Comparison of ENCODE assay signal across 8 cellular contexts in the genomic region with DNA sequence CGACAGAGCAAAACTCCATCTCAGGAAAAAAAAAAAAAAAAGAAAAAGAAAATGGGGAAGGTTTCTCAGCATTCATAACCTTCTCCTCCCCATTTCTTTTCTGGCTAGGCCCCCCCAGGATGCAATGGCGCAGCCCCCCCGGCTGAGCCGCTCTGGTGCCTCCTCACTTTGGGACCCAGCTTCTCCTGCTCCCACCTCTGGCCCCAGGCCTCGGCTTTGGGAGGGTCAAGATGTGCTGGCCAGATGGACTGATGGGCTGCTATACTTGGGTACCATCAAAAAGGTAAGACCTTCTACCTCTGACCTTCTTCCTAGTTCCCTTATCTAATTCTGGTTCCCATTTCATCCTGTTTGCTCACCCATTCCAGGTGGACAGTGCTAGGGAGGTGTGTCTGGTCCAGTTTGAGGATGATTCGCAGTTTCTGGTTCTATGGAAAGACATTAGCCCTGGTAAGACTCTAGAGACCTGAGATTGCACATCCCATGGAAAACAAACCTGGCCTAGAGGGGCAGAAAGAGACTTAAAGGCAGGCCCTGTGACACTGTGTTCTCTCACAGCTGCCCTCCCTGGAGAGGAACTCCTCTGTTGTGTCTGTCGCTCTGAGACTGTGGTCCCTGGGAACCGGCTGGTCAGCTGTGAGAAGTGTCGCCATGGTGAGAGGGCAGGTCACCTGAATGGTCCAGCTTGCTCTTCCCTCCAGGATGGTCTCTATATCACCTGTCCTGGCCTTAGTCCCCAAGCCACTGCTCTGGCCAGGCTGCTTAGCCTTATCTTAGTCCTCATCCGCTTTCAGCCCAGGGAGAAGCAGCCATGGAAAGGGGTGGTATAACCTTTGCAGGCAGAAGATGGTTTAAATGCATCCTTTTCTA. TPM values are rescaled to one million over a fixed set of nuclear protein-coding genes. Genes with fewer than 3 reads are reported as not detected.
A peak's percentile ranks its signal among the peaks of the same experiment; 100 is the strongest.
DNase-seq lines count a peak whose midpoint lies in the region; ATAC-seq, FAIRE-seq and TF ChIP-seq lines count a peak whose summit lies in the region.
"Had no signal": no experiment of that assay in that cellular context is flagged by ENCODE, and none has a peak within 500 bp of the region (broad histone marks: within the 10 kb centered on the region; RNA-seq: fewer than 3 reads in every experiment).

No MANE protein-coding gene starts in this region.

- H3K4me1 ChIP-seq in H9 (ENCODE audit: insufficient read depth, low read length) (no peaks in the 10 kb centered on the region), osteoblast (ENCODE audit: insufficient read depth, low read length) (peaks cover 34% of the 10 kb centered on the region)

- H4K91ac ChIP-seq in H9 (ENCODE audit: insufficient read length, low read depth, low read length): no peak overlapping the region

- FAIRE-seq in frontal cortex (lab: Jason Lieb, UNC): no peak

- H3K4me3 ChIP-seq in osteoblast (ENCODE audit: insufficient read depth, low read length): no peak overlapping the region

- H3K27ac Mint-ChIP-seq in H9: peak overlapping the region in 1 of 3 experiments; percentile 49; a peak in 1 of 7 replicates
- H3K27ac Mint-ChIP-seq in activated naive CD8-positive, alpha-beta T cell treated with anti-CD3 and anti-CD28 coated beads, Interleukin-2, amount 10 ng/mL, durations not matched to agents 7 days and 5 days: peak overlapping the region; percentile 54

- H2BK12ac ChIP-seq in H9 (ENCODE audit: insufficient read length, low read depth, low read length): no peak overlapping the region

- no peak overlapping the region for H3K18ac ChIP-seq in H9 (ENCODE audit: insufficient read length, low read depth, low read length)

- H3K36me3 ChIP-seq in osteoblast (ENCODE audit: insufficient read depth, low read length): peaks cover 50% of the 10 kb centered on the region

- peaks cover 1% of the 10 kb centered on the region for H3K27me3 Mint-ChIP-seq in H9 (ENCODE audit: low read depth)
- H3K27me3 Mint-ChIP-seq in activated naive CD8-positive, alpha-beta T cell treated with anti-CD3 and anti-CD28 coated beads, Interleukin-2, amount 10 ng/mL, durations not matched to agents 7 days and 5 days: no peaks in the 10 kb centered on the region

- H2BK5ac ChIP-seq in H9 (ENCODE audit: insufficient read length, low read length): no peak overlapping the region

- WGBS in H9 (ENCODE audit: extremely low coverage, insufficient read length, low lambda C conversion rate): no CpG with 5 or more reads among the region's 10 CpGs

- peaks cover 30 to 67% (median 64%) of the 10 kb centered on the region in 3 experiments for H3K36me3 Mint-ChIP-seq in H9 (ENCODE audit: insufficient read depth in 1 of 3, low read depth in 3 of 3)
- H3K36me3 Mint-ChIP-seq in activated naive CD8-positive, alpha-beta T cell treated with anti-CD3 and anti-CD28 coated beads, Interleukin-2, amount 10 ng/mL, durations not matched to agents 7 days and 5 days: peaks cover 9% of the 10 kb centered on the region

- no peak overlapping the region for H4K8ac ChIP-seq in H9 (replicated peaks; ENCODE audit: insufficient read length, low read depth, low read length)

- no peak for DNase-seq in H9
- DNase-seq in activated naive CD8-positive, alpha-beta T cell treated with anti-CD3 and anti-CD28 coated beads, Interleukin-2, amount 10 ng/mL, durations not matched to agents 7 days and 5 days: no peak
- peak; percentile 17 for DNase-seq in osteoblast (ENCODE audit: insufficient read length, low spot score, missing footprints)
- DNase-seq in frontal cortex (ENCODE audit: low spot score in 2 of 2): no peak
- DNase-seq: central memory CD4-positive, alpha-beta T cell had no signal

- H3K79me2 ChIP-seq in H9 (ENCODE audit: insufficient read depth, low read length) (peaks cover 10% of the 10 kb centered on the region; the same call in 1 of the 2 replicates), osteoblast (ENCODE audit: insufficient read depth, low read length) (peaks cover 61% of the 10 kb centered on the region)

- H3K9ac ChIP-seq in H9 (ENCODE audit: extremely low read depth, insufficient read length, low read length): no peak overlapping the region

- no peak overlapping the region for H3K23ac ChIP-seq in H9 (ENCODE audit: insufficient read length, low read depth, low read length)

- H3K9me3 Mint-ChIP-seq in H9: no peaks in the 10 kb centered on the region
- no peaks in the 10 kb centered on the region for H3K9me3 Mint-ChIP-seq in activated naive CD8-positive, alpha-beta T cell treated with anti-CD3 and anti-CD28 coated beads, Interleukin-2, amount 10 ng/mL, durations not matched to agents 7 days and 5 days

- ATAC-seq in activated naive CD8-positive, alpha-beta T cell treated with anti-CD3 and anti-CD28 coated beads, Interleukin-2, amount 10 ng/mL, durations not matched to agents 7 days and 5 days (ENCODE audit: low read depth): no peak
- ATAC-seq in HG02642 (IDR thresholded peaks at IDR 0.05; ENCODE audit: poor library complexity, unreplicated experiment): no peak
- ATAC-seq in HG03196 (IDR thresholded peaks at IDR 0.05; ENCODE audit: unreplicated experiment): no peak

- H4K20me1 ChIP-seq in H9 (ENCODE audit: control insufficient read depth, insufficient read depth, insufficient read length): no peaks in the 10 kb centered on the region
- peaks cover 27% of the 10 kb centered on the region for H4K20me1 ChIP-seq in osteoblast (ENCODE audit: insufficient read depth, low read length)

- no peaks in the 10 kb centered on the region for H3K79me1 ChIP-seq in H9 (ENCODE audit: insufficient read depth, low read depth, low read length, poor library complexity, severe bottlenecking)

- H4K5ac ChIP-seq in H9 (ENCODE audit: insufficient read length, low read depth, low read length): no peak overlapping the region

- no peak overlapping the region for H3K27ac ChIP-seq in H9 (ENCODE audit: insufficient read length, low read depth, low read length)
- H3K27ac ChIP-seq in osteoblast (ENCODE audit: low read depth, low read length): peak overlapping the region; percentile 8
- H3K27ac ChIP-seq: SK-N-MC had no signal

- peaks cover 20% of the 10 kb centered on the region for H3K23me2 ChIP-seq in H9 (ENCODE audit: insufficient read length, low read depth, low read length, poor library complexity, severe bottlenecking)

- no peak overlapping the region for H3K14ac ChIP-seq in H9 (ENCODE audit: insufficient read depth, low read length)

- no peak overlapping the region for H2BK120ac ChIP-seq in H9 (ENCODE audit: low read depth, low read length, poor library complexity, severe bottlenecking)

- no peak overlapping the region for H2AFZ ChIP-seq in H9 (ENCODE audit: low read length)
- H2AFZ ChIP-seq in osteoblast (ENCODE audit: low read length): no peak overlapping the region

- TF ChIP-seq CTCF in H9 (conservative IDR thresholded peaks at IDR 0.05): no peak
- no peak for TF ChIP-seq CTCF in osteoblast (IDR thresholded peaks at IDR 0.05; ENCODE audit: extremely low read depth, low read depth, low read length)

- no peak overlapping the region for H2BK20ac ChIP-seq in H9 (ENCODE audit: low read depth, low read length, poor library complexity, severe bottlenecking)

- H2BK15ac ChIP-seq in H9 (ENCODE audit: low read depth, low read length): no peak overlapping the region

- peak overlapping the region; percentile 76 to 86 for H3K4me3 Mint-ChIP-seq in H9
- H3K4me3 Mint-ChIP-seq in activated naive CD8-positive, alpha-beta T cell treated with anti-CD3 and anti-CD28 coated beads, Interleukin-2, amount 10 ng/mL, durations not matched to agents 7 days and 5 days: peak overlapping the region; percentile 76

- H3K4me2 ChIP-seq in H9 (ENCODE audit: insufficient read depth, insufficient read length, low read length) (no peak overlapping the region), osteoblast (ENCODE audit: insufficient read depth, low read length) (peak overlapping the region; percentile 95)

- POLR2A ChIA-PET in activated naive CD8-positive, alpha-beta T cell treated with anti-CD3 and anti-CD28 coated beads, Interleukin-2, amount 10 ng/mL, durations not matched to agents 7 days and 5 days (lab: Charles Lee): interaction anchor here (0.6 to 1.8 kb wide), 5 partner anchors 13 to 440 kb away, joined by 3 to 8 read pairs (median 4); partner anchors contain the start of gene ZBTB9

- H3K27me3 ChIP-seq in H9 (ENCODE audit: insufficient read depth, low read length) (no peaks in the 10 kb centered on the region), osteoblast (ENCODE audit: insufficient read depth, low read length) (no peaks in the 10 kb centered on the region)

- H3K9me3 ChIP-seq in H9 (ENCODE audit: control insufficient read depth, low read depth, low read length) (no peaks in the 10 kb centered on the region), osteoblast (ENCODE audit: low read depth, low read length) (no peaks in the 10 kb centered on the region)

- H3T11ph ChIP-seq in H9 (ENCODE audit: low read length): no peak overlapping the region

- H2AK5ac ChIP-seq in H9 (ENCODE audit: insufficient read length, low read length): no peak overlapping the region

- no peak overlapping the region for H3K4ac ChIP-seq in H9 (ENCODE audit: low read depth, low read length)

- H3K56ac ChIP-seq in H9 (ENCODE audit: insufficient read length, low read depth, low read length): no peak overlapping the region

- H3K4me1 Mint-ChIP-seq in H9: peaks cover 35 to 52% of the 10 kb centered on the region in 2 experiments
- peaks cover 41% of the 10 kb centered on the region for H3K4me1 Mint-ChIP-seq in activated naive CD8-positive, alpha-beta T cell treated with anti-CD3 and anti-CD28 coated beads, Interleukin-2, amount 10 ng/mL, durations not matched to agents 7 days and 5 days

RNA-seq across cellular contexts. Expression of gene PHF1, which starts 1.6 kb away (rescaled TPM):
- total RNA-seq in H9 (2021) (49.8 and 56.8 TPM in 2 replicates), osteoblast (25.9 and 30.8 TPM in 2 replicates), frontal cortex (16.3 TPM)
- 100 to 1,000 TPM in 1 of 2 experiments, 10 to 100 TPM in 1; 98.3 to 105 TPM for total RNA-seq in activated naive CD8-positive, alpha-beta T cell treated with anti-CD3 and anti-CD28 coated beads, Interleukin-2, amount 10 ng/mL, durations not matched to agents 7 days and 5 days

RNA-seq across cellular contexts. Expression of gene CUTA, which starts 5.5 kb away (rescaled TPM):
- total RNA-seq in H9 (2021) (257 and 264 TPM in 2 replicates), osteoblast (89.3 and 122 TPM in 2 replicates), frontal cortex (84.8 TPM)
- 100 to 1,000 TPM; 202 to 209 TPM for total RNA-seq in activated naive CD8-positive, alpha-beta T cell treated with anti-CD3 and anti-CD28 coated beads, Interleukin-2, amount 10 ng/mL, durations not matched to agents 7 days and 5 days

RNA-seq across cellular contexts. Expression of gene SYNGAP1, which starts 7.5 kb away (rescaled TPM):
- total RNA-seq in H9 (2021): 111 and 121 TPM in 2 replicates
- total RNA-seq in activated naive CD8-positive, alpha-beta T cell treated with anti-CD3 and anti-CD28 coated beads, Interleukin-2, amount 10 ng/mL, durations not matched to agents 7 days and 5 days: 10 to 100 TPM; 53.3 to 60.1 TPM
- total RNA-seq in osteoblast: 6.9 and 8.8 TPM in 2 replicates
- total RNA-seq in frontal cortex: 35.1 TPM

RNA-seq across cellular contexts. Expression of gene KIFC1, which starts 20.8 kb away (rescaled TPM):
- total RNA-seq in H9 (2021) (73.1 and 73.8 TPM in 2 replicates), osteoblast (3.2 and 4.0 TPM in 2 replicates), frontal cortex (4.1 TPM)
- 100 to 1,000 TPM; 117 to 127 TPM for total RNA-seq in activated naive CD8-positive, alpha-beta T cell treated with anti-CD3 and anti-CD28 coated beads, Interleukin-2, amount 10 ng/mL, durations not matched to agents 7 days and 5 days

RNA-seq across cellular contexts. Expression of gene ZBTB9, which starts 42.0 kb away (rescaled TPM):
- total RNA-seq in H9 (2021) (48.1 and 53.1 TPM in 2 replicates), osteoblast (4.1 and 4.7 TPM in 2 replicates), frontal cortex (9.0 TPM)
- total RNA-seq in activated naive CD8-positive, alpha-beta T cell treated with anti-CD3 and anti-CD28 coated beads, Interleukin-2, amount 10 ng/mL, durations not matched to agents 7 days and 5 days: 1 to 10 TPM; 9.1 to 9.8 TPM
